In genomic region chr1:120558303-120559060, GRCh38 we compare ENCODE assay signal across 8 cellular contexts.
A peak's percentile ranks its signal among the peaks of the same experiment; 100 is the strongest.
DNase-seq lines count a peak whose midpoint lies in the region; ATAC-seq and TF ChIP-seq lines count a peak whose summit lies in the region.
"Not testable (repeated sequence)": the region's sequence is repeated elsewhere in the genome, so short reads cannot be mapped to it uniquely, and the experiment has no call there.

No MANE protein-coding gene starts in this region.

- H3K4me3 Mint-ChIP-seq in GM23338 (peak overlapping the region; percentile 50; the same call in 2 of the 3 replicates), IgD-negative memory B cell (peak overlapping the region; percentile 45 to 91 (median 82)), naive B cell (peak overlapping the region; percentile 54 to 92 (median 75))

- H3K27me3 Mint-ChIP-seq in GM23338 (ENCODE audit: insufficient read depth, low read depth, poor library complexity); IgD-negative memory B cell; naive B cell: not testable (repeated sequence)

- not testable (repeated sequence) for H4K20me1 ChIP-seq in GM23338 (replicated peaks; ENCODE audit: insufficient read depth)

- H3K9me3 Mint-ChIP-seq in GM23338, IgD-negative memory B cell, naive B cell: not testable (repeated sequence)

- H3K4me1 ChIP-seq in GM23338 (ENCODE audit: insufficient read depth), result not testable (repeated sequence)

- DNase-seq in DMS53 treated with DMSO at 0.1 percent for 48 hours (lab: John Stamatoyannopoulos, UW; ENCODE audit: unreplicated experiment), result peak; percentile 4
- DNase-seq in GM23338 (ENCODE audit: low spot score), result peak; percentile 62
- DNase-seq in RPMI8226, result peak; percentile 76
- peak; percentile 44 for DNase-seq in activated T-helper 9 cell treated with anti-CD3 and anti-CD28 coated beads, Interleukin-2, amount 50 U/mL, for 16 hours (ENCODE audit: low read depth)
- DNase-seq in fibroblast of mammary gland (ENCODE audit: low read depth), result peak; percentile 67
- DNase-seq in naive B cell, result peak; percentile 67
- peak; percentile 8 to 37 for DNase-seq in stimulated activated CD8-positive, alpha-beta memory T cell treated with anti-CD3 and anti-CD28 coated beads, Interleukin-4, amount 100 ng/mL, for 4 hours (ENCODE audit: low read depth in 2 of 2, low spot score in 1 of 2)

- H3K27ac ChIP-seq in GM23338 (ENCODE audit: low read depth), result not testable (repeated sequence)

- ATAC-seq in GM23338 (peak; percentile 87), naive B cell (ENCODE audit: low read depth in 2 of 2) (peak; percentile 83 to 87)

- TF ChIP-seq CTCF in GM23338 (conservative IDR thresholded peaks at IDR 0.05; ENCODE audit: low read depth in 2 of 2); fibroblast of mammary gland (conservative IDR thresholded peaks at IDR 0.05; ENCODE audit: control insufficient read depth, insufficient read depth, low read depth, low read length): not testable (repeated sequence)

- H3K4me3 ChIP-seq in GM23338, result peak overlapping the region; percentile 40; the same call in 1 of the 2 replicates
- peak overlapping the region; percentile 51 for H3K4me3 ChIP-seq in fibroblast of mammary gland (ENCODE audit: control insufficient read depth, low read depth, low read length)

- H3K36me3 ChIP-seq in GM23338 (ENCODE audit: insufficient read depth), result not testable (repeated sequence)

- H3K27me3 ChIP-seq in GM23338 (ENCODE audit: insufficient read depth), result not testable (repeated sequence)

- H3K4me1 Mint-ChIP-seq in GM23338, IgD-negative memory B cell, naive B cell: not testable (repeated sequence)

- not testable (repeated sequence) for H3K79me2 ChIP-seq in GM23338 (replicated peaks; ENCODE audit: insufficient read depth)

- not testable (repeated sequence) for H3K4me2 ChIP-seq in GM23338

- not testable (repeated sequence) for H3F3A ChIP-seq in GM23338 (replicated peaks; ENCODE audit: low read depth)

- not testable (repeated sequence) for H3K36me3 Mint-ChIP-seq in GM23338 (ENCODE audit: low read depth); IgD-negative memory B cell; naive B cell

- H2AFZ ChIP-seq in GM23338, result not testable (repeated sequence)

- H3K27ac Mint-ChIP-seq in GM23338, IgD-negative memory B cell: not testable (repeated sequence)
- peak overlapping the region in 1 of 6 donors; percentile 69 for H3K27ac Mint-ChIP-seq in naive B cell

- H3K9me2 ChIP-seq in GM23338 (ENCODE audit: insufficient read depth), result not testable (repeated sequence)

Comparison
In these comparisons a context has a peak if more than half of its experiments do, and no peak if none do; other contexts are left out.
1. DNase-seq: peak in every context shown above with its lines; median percentile 76 in RPMI8226; 67 in fibroblast of mammary gland; 67 in naive B cell; 62 in GM23338; 44 in activated T-helper 9 cell treated with anti-CD3 and anti-CD28 coated beads, Interleukin-2, amount 50 U/mL, for 16 hours; 22 in stimulated activated CD8-positive, alpha-beta memory T cell treated with anti-CD3 and anti-CD28 coated beads, Interleukin-4, amount 100 ng/mL, for 4 hours; 4 in DMS53 treated with DMSO at 0.1 percent for 48 hours.